Comparison of ENCODE assay signal across 24 cellular contexts in genomic region chr21:45450741-45451740, GRCh38. TPM values are rescaled to one million over a fixed set of nuclear protein-coding genes. Genes with fewer than 3 reads are reported as not detected.
DNase-seq lines count a peak whose midpoint lies in the region; ATAC-seq and TF ChIP-seq lines count a peak whose summit lies in the region.
"Had no signal": no experiment of that assay in that cellular context is flagged by ENCODE, and none has a peak within 500 bp of the region (broad histone marks: within the 10 kb centered on the region; RNA-seq: fewer than 3 reads in every experiment).

No MANE protein-coding gene starts in this region.

- H3F3A ChIP-seq in GM23338 (replicated peaks; ENCODE audit: low read depth) = peaks cover 16% of the 10 kb centered on the region
- H3F3A ChIP-seq in SK-N-SH (replicated peaks; ENCODE audit: insufficient read depth) = peaks cover 18% of the 10 kb centered on the region

- H3K36me3 ChIP-seq in GM23338 (ENCODE audit: insufficient read depth) = no peaks in the 10 kb centered on the region
- H3K36me3 ChIP-seq in left ventricle myocardium inferior = peaks cover 9% of the 10 kb centered on the region
- H3K36me3 ChIP-seq in SK-N-SH (replicated peaks in 1 of 2; ENCODE audit: control insufficient read depth in 1 of 2, insufficient read depth in 2 of 2, low read length in 1 of 2) = peaks cover 3 to 11% of the 10 kb centered on the region in 2 experiments
- H3K36me3 ChIP-seq: MG63, sigmoid colon, suprapubic skin had no signal

- CTCF ChIA-PET in SK-N-SH (lab: Yijun Ruan, JAX) = interaction anchor here (0.6 to 2.0 kb wide), 8 partner anchors 9 to 314 kb away, joined by 3 to 9 read pairs (median 4); no protein-coding TSS in a partner anchor

- no peak for TF ChIP-seq EP300 in SK-N-SH (IDR thresholded peaks at IDR 0.05; ENCODE audit: borderline replicate concordance in 1 of 2, low read depth in 1 of 2, low read length in 1 of 2)

- POLR2A ChIA-PET in SK-N-SH (lab: Yijun Ruan, JAX) = no interaction called here

- H3K4me3 ChIP-seq in GM23338 (no peak overlapping the region), left ventricle myocardium inferior (no peak overlapping the region), SK-N-SH (ENCODE audit: low read depth in 2 of 2, low read length in 1 of 2) (no peak overlapping the region)
- H3K4me3 ChIP-seq: hepatocyte, MG63, sigmoid colon, suprapubic skin had no signal

- TF ChIP-seq CTCF in GM23338 (conservative IDR thresholded peaks at IDR 0.05; ENCODE audit: low read depth in 2 of 2) (no peak), left ventricle myocardium inferior (IDR thresholded peaks at IDR 0.05; ENCODE audit: borderline replicate concordance) (no peak), SK-N-SH (IDR thresholded peaks at IDR 0.05) (no peak)

- H3K9ac ChIP-seq in SK-N-SH = no peak overlapping the region

- H3K9me3 ChIP-seq in left ventricle myocardium inferior (replicated peaks) (peaks cover 10% of the 10 kb centered on the region), SK-N-SH (no peaks in the 10 kb centered on the region)
- H3K9me3 ChIP-seq: sigmoid colon, suprapubic skin had no signal

- H4K20me1 ChIP-seq in GM23338 (replicated peaks; ENCODE audit: insufficient read depth) (peaks cover 30% of the 10 kb centered on the region), SK-N-SH (ENCODE audit: insufficient read depth) (peaks cover 75% of the 10 kb centered on the region)

- peaks cover 80% of the 10 kb centered on the region for H3K79me2 ChIP-seq in GM23338 (replicated peaks; ENCODE audit: insufficient read depth)
- peaks cover 73% of the 10 kb centered on the region for H3K79me2 ChIP-seq in SK-N-SH (ENCODE audit: insufficient read depth)

- DNase-seq in GM23338 (ENCODE audit: low spot score) = no peak
- DNase-seq in amniotic epithelial cell (ENCODE audit: low read depth) = peak; percentile 63
- DNase-seq in left ventricle myocardium inferior = peak; percentile 9
- peak; percentile 58 for DNase-seq in posterior vena cava (ENCODE audit: low spot score)
- DNase-seq in DMS114 treated with DMSO at 0.1 percent for 48 hours (lab: John Stamatoyannopoulos, UW; ENCODE audit: unreplicated experiment) = no peak
- no peak for DNase-seq in activated CD4-positive, alpha-beta T cell treated with anti-CD3 and anti-CD28 coated beads, Interleukin-2, amount 50 U/mL, for 1 hour
- no peak for DNase-seq in NCI-H510A treated with DMSO at 0.1 percent for 48 hours (lab: John Stamatoyannopoulos, UW)
- DNase-seq in SK-N-SH = no peak
- DNase-seq: activated CD4-positive, alpha-beta T cell treated with anti-CD3 and anti-CD28 coated beads, Interleukin-2, amount 50 U/mL, for 4 hours; activated effector memory CD4-positive, alpha-beta T cell treated with anti-CD3 and anti-CD28 coated beads, Interleukin-2, amount 50 U/mL, for 16 hours; Calu3; immature natural killer cell; mammary epithelial cell; MG63; NCI-H2171 treated with DMSO at 0.1 percent for 48 hours; NCI-H69; RPMI8226; sigmoid colon had no signal

- no peaks in the 10 kb centered on the region for H3K4me1 ChIP-seq in GM23338 (ENCODE audit: insufficient read depth)
- H3K4me1 ChIP-seq in left ventricle myocardium inferior = peaks cover 29% of the 10 kb centered on the region
- peaks cover 0 to 17% of the 10 kb centered on the region in 2 experiments; a peak in 1 of 4 replicates for H3K4me1 ChIP-seq in SK-N-SH (ENCODE audit: control insufficient read depth in 1 of 2, insufficient read depth in 2 of 2, low read depth in 1 of 2, low read length in 1 of 2)

- H3K27ac ChIP-seq in GM23338 (ENCODE audit: low read depth) (no peak overlapping the region), left ventricle myocardium inferior (replicated peaks) (no peak overlapping the region), SK-N-SH (ENCODE audit: low read depth in 2 of 2, low read length in 1 of 2) (no peak overlapping the region)
- H3K27ac ChIP-seq: C4-2B, epithelial cell of prostate, foreskin keratinocyte, sigmoid colon, suprapubic skin had no signal

- no peak overlapping the region for H3K4me3 Mint-ChIP-seq in GM23338
- H3K4me3 Mint-ChIP-seq: central memory CD8-positive, alpha-beta T cell; immature natural killer cell had no signal

- H2AFZ ChIP-seq in GM23338 = no peak overlapping the region
- H2AFZ ChIP-seq in SK-N-SH (ENCODE audit: low read depth) = no peak overlapping the region
- H2AFZ ChIP-seq: hepatocyte had no signal

- H3K4me2 ChIP-seq in GM23338 (no peak overlapping the region), SK-N-SH (no peak overlapping the region)
- H3K4me2 ChIP-seq: hepatocyte had no signal

- H3K9me2 ChIP-seq in GM23338 (ENCODE audit: insufficient read depth) = peaks cover 7% of the 10 kb centered on the region; the same call in 1 of the 2 replicates
- H3K9me2 ChIP-seq in SK-N-SH = no peaks in the 10 kb centered on the region

- no peak for ATAC-seq in GM23338
- ATAC-seq: foreskin keratinocyte had no signal

- intact Hi-C loops in left ventricle myocardium inferior (cut with micrococcal nuclease) (no loop called here), posterior vena cava (cut with DNase I) (no loop called here)

- TF ChIP-seq RAD21 in SK-N-SH (IDR thresholded peaks at IDR 0.05; ENCODE audit: low read length) = no peak

- H3K27ac Mint-ChIP-seq in GM23338 = peak overlapping the region; percentile 23; the same call in 1 of the 2 replicates
- H3K27ac Mint-ChIP-seq: immature natural killer cell had no signal

- peaks cover 35% of the 10 kb centered on the region for H3K36me3 Mint-ChIP-seq in GM23338 (ENCODE audit: low read depth)
- H3K36me3 Mint-ChIP-seq: immature natural killer cell had no signal

- H3K4me1 Mint-ChIP-seq in GM23338 = peaks cover 7% of the 10 kb centered on the region; the same call in 2 of the 3 replicates
- H3K4me1 Mint-ChIP-seq: central memory CD8-positive, alpha-beta T cell had no signal

- 91% methylated on average over 17 of the region's 35 CpGs for WGBS in SK-N-SH (ENCODE audit: low lambda C conversion rate)

- peaks cover 3% of the 10 kb centered on the region; the same call in 2 of the 3 replicates for H3K9me3 Mint-ChIP-seq in GM23338
- H3K9me3 Mint-ChIP-seq: central memory CD8-positive, alpha-beta T cell had no signal

- H3K27me3 Mint-ChIP-seq in GM23338 (ENCODE audit: insufficient read depth, low read depth, poor library complexity) = peaks cover 10% of the 10 kb centered on the region

- H3K27me3 ChIP-seq in GM23338 (ENCODE audit: insufficient read depth) (no peaks in the 10 kb centered on the region), left ventricle myocardium inferior (ENCODE audit: low read depth) (no peaks in the 10 kb centered on the region), SK-N-SH (ENCODE audit: insufficient read depth) (no peaks in the 10 kb centered on the region)
- H3K27me3 ChIP-seq: hepatocyte, MG63, sigmoid colon, suprapubic skin had no signal

TF ChIP-seq in GM23338, 12 proteins besides CTCF, POLR2A, EP300 and RAD21 (continues in another document):
- TF ChIP-seq ZNF331 (CRISPR knock-in tag; IDR thresholded peaks at IDR 0.05; ENCODE audit: low read depth) = no peak
- no peak for TF ChIP-seq EZH2 (IDR thresholded peaks at IDR 0.05; ENCODE audit: low read depth, unreplicated experiment)

TF ChIP-seq in SK-N-SH, 30 proteins besides CTCF, POLR2A, EP300 and RAD21:
- TF ChIP-seq ELF1 (IDR thresholded peaks at IDR 0.05) (no peak), EZH2phosphoT487 (IDR thresholded peaks at IDR 0.05; ENCODE audit: borderline replicate concordance, low read depth) (no peak), TEAD4 (IDR thresholded peaks at IDR 0.05; ENCODE audit: borderline replicate concordance, insufficient read depth) (no peak), GATA2 (CRISPR knock-in tag; IDR thresholded peaks at IDR 0.05) (no peak), MAX (IDR thresholded peaks at IDR 0.05; ENCODE audit: low read depth) (no peak), RCOR1 (IDR thresholded peaks at IDR 0.05; ENCODE audit: low read length) (no peak), GABPA (IDR thresholded peaks at IDR 0.05; ENCODE audit: low read depth) (no peak), SIN3A (IDR thresholded peaks at IDR 0.05; ENCODE audit: borderline replicate concordance, low read depth, low read length) (no peak), RXRA (IDR thresholded peaks at IDR 0.05; ENCODE audit: borderline replicate concordance, low read depth) (no peak), TCF12 (IDR thresholded peaks at IDR 0.05) (no peak)
TF ChIP-seq in SK-N-SH: peak in this region for 0.

RNA-seq across cellular contexts. Expression of gene COL18A1, which starts 46.1 kb away (rescaled TPM):
- total RNA-seq in GM23338 (2014; rRNA removed; shearing (Covaris generic)) = 287 and 430 TPM in 2 replicates
- polyA plus RNA-seq in GM23338 (2016; fragmentation: Nextera tagmentation; extraction: Ambion mirVana) = 38.4 and 45.1 TPM in 2 replicates
- 66.5 TPM for total RNA-seq in left ventricle myocardium inferior
- 100 to 1,000 TPM; 117 to 133 TPM for total RNA-seq in posterior vena cava
- 93.6 and 118 TPM in 2 replicates for polyA plus RNA-seq in SK-N-SH (2012; rRNA removed)
- polyA plus RNA-seq in SK-N-SH (2012; cell fraction: cytosol; rRNA removed) = 51.8 and 89.1 TPM in 2 replicates
- polyA plus RNA-seq in SK-N-SH (2012; cell fraction: nucleus; rRNA removed) = 287 and 525 TPM in 2 replicates

Comparison
In these comparisons a context has a peak if more than half of its experiments do, and no peak if none do; other contexts are left out.
1. DNase-seq: peak in amniotic epithelial cell (single experiment), left ventricle myocardium inferior (single experiment) and posterior vena cava (single experiment); none in GM23338 (single experiment), DMS114 treated with DMSO at 0.1 percent for 48 hours (single experiment), activated CD4-positive, alpha-beta T cell treated with anti-CD3 and anti-CD28 coated beads, Interleukin-2, amount 50 U/mL, for 1 hour (single experiment), NCI-H510A treated with DMSO at 0.1 percent for 48 hours (single experiment) and SK-N-SH (single experiment).